ENCODE assay signal across 8 cellular contexts in the genomic region with DNA sequence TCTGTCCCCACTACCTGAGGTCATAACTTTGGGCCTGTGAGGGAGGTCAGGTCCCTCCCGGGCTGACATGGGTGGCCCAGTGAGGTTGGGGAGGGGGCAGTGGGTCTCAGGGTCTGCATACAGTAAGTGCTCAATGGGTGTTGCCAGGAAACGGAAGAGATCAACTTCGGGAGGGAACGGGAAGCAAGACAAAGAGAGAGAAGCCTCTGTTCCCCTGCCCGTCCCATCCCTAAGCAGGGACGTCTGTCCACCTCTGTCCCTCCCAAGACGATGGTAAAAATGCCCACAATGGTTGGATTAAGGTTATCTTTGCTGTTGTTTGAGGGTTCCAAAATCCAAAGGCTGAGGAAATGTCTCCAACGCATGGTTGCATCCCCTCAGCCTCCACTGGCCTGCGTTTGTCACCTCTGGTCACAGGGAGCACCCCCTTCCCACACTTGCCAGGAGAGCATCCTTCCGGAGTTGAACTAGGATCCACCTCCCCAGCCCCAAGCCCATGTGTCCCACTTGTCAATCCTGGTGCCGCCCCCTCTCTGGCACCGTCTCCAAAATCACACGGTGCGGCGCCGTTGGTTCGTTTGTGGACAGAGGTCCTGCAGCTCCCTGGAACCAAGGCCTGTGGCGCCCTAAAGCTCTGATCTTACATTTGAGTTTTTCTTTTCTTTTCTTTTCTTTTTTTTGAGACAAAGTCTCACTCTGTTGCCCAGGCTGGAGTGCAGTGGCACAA. TPM values are rescaled to one million over a fixed set of nuclear protein-coding genes. Genes with fewer than 3 reads are reported as not detected.
A peak's percentile ranks its signal among the peaks of the same experiment; 100 is the strongest.
DNase-seq lines count a peak whose midpoint lies in the region; ATAC-seq and TF ChIP-seq lines count a peak whose summit lies in the region.

No MANE protein-coding gene starts in this region.

- no peaks in the 10 kb centered on the region for H3K36me3 Mint-ChIP-seq in activated naive CD8-positive, alpha-beta T cell treated with anti-CD3 and anti-CD28 coated beads, Interleukin-2, amount 10 ng/mL, durations not matched to agents 7 days and 5 days
- no peaks in the 10 kb centered on the region for H3K36me3 Mint-ChIP-seq in immature natural killer cell
- peaks cover 6% of the 10 kb centered on the region for H3K36me3 Mint-ChIP-seq in stimulated activated effector memory CD8-positive, alpha-beta T cell treated with anti-CD3 and anti-CD28 coated beads, Interleukin-12 subunit alpha, Interleukin-12 subunit beta, amount 100 ng/mL, for 72 hours

- no peak for TF ChIP-seq CTCF in HL-60 (IDR thresholded peaks at IDR 0.05; ENCODE audit: insufficient read depth, low read length)

- no peaks in the 10 kb centered on the region for H3K9me3 Mint-ChIP-seq in activated naive CD8-positive, alpha-beta T cell treated with anti-CD3 and anti-CD28 coated beads, Interleukin-2, amount 10 ng/mL, durations not matched to agents 7 days and 5 days
- no peaks in the 10 kb centered on the region for H3K9me3 Mint-ChIP-seq in immature natural killer cell
- no peaks in the 10 kb centered on the region for H3K9me3 Mint-ChIP-seq in stimulated activated effector memory CD8-positive, alpha-beta T cell treated with anti-CD3 and anti-CD28 coated beads, Interleukin-12 subunit alpha, Interleukin-12 subunit beta, amount 100 ng/mL, for 72 hours

- DNase-seq in HL-60 (ENCODE audit: low read depth in 1 of 2, low spot score in 1 of 2) (no peak), immature natural killer cell (no peak), posterior cingulate gyrus (no peak)
- no peak for DNase-seq in activated naive CD8-positive, alpha-beta T cell treated with anti-CD3 and anti-CD28 coated beads, Interleukin-2, amount 10 ng/mL, durations not matched to agents 7 days and 5 days
- DNase-seq in stimulated activated effector memory CD8-positive, alpha-beta T cell treated with anti-CD3 and anti-CD28 coated beads, Interleukin-12 subunit alpha, Interleukin-12 subunit beta, amount 100 ng/mL, for 72 hours (ENCODE audit: low spot score in 2 of 2), result no peak

- intact Hi-C loops in posterior cingulate gyrus (cut with DNase I), result loop anchor here (5.0 kb wide), 1 partner anchor 46 kb away; no protein-coding TSS in a partner anchor

- H3K4me3 Mint-ChIP-seq in activated naive CD8-positive, alpha-beta T cell treated with anti-CD3 and anti-CD28 coated beads, Interleukin-2, amount 10 ng/mL, durations not matched to agents 7 days and 5 days, result peak overlapping the region; percentile 37
- H3K4me3 Mint-ChIP-seq in immature natural killer cell, result peak overlapping the region; percentile 21 to 57 (median 42)
- H3K4me3 Mint-ChIP-seq in stimulated activated effector memory CD8-positive, alpha-beta T cell treated with anti-CD3 and anti-CD28 coated beads, Interleukin-12 subunit alpha, Interleukin-12 subunit beta, amount 100 ng/mL, for 72 hours, result peak overlapping the region; percentile 65

- H3K27ac Mint-ChIP-seq in activated naive CD8-positive, alpha-beta T cell treated with anti-CD3 and anti-CD28 coated beads, Interleukin-2, amount 10 ng/mL, durations not matched to agents 7 days and 5 days, result no peak overlapping the region
- H3K27ac Mint-ChIP-seq in immature natural killer cell, result no peak overlapping the region
- no peak overlapping the region for H3K27ac Mint-ChIP-seq in stimulated activated effector memory CD8-positive, alpha-beta T cell treated with anti-CD3 and anti-CD28 coated beads, Interleukin-12 subunit alpha, Interleukin-12 subunit beta, amount 100 ng/mL, for 72 hours

- peak overlapping the region; percentile 23; the same call in 1 of the 2 replicates for H3K4me3 ChIP-seq in HL-60 (replicated peaks; ENCODE audit: insufficient read depth, low read length)

- ATAC-seq in activated naive CD8-positive, alpha-beta T cell treated with anti-CD3 and anti-CD28 coated beads, Interleukin-2, amount 10 ng/mL, durations not matched to agents 7 days and 5 days (ENCODE audit: low read depth), result no peak
- no peak for ATAC-seq in stimulated activated effector memory CD8-positive, alpha-beta T cell treated with anti-CD3 and anti-CD28 coated beads, Interleukin-12 subunit alpha, Interleukin-12 subunit beta, amount 100 ng/mL, for 72 hours
- ATAC-seq in HG03159 (IDR thresholded peaks at IDR 0.05; ENCODE audit: unreplicated experiment) (no peak), GM21717 (IDR thresholded peaks at IDR 0.05; ENCODE audit: unreplicated experiment) (no peak), GM21515 (IDR thresholded peaks at IDR 0.05; ENCODE audit: unreplicated experiment) (no peak)

- H3K27me3 Mint-ChIP-seq in activated naive CD8-positive, alpha-beta T cell treated with anti-CD3 and anti-CD28 coated beads, Interleukin-2, amount 10 ng/mL, durations not matched to agents 7 days and 5 days, result peaks cover 56% of the 10 kb centered on the region
- peaks cover 24 to 31% (median 26%) of the 10 kb centered on the region in 3 donors for H3K27me3 Mint-ChIP-seq in immature natural killer cell (ENCODE audit: low read depth in 3 of 3)

- H3K27me3 ChIP-seq in HL-60 (ENCODE audit: insufficient read depth, poor library complexity, severe bottlenecking), result peaks cover 3% of the 10 kb centered on the region

- POLR2A ChIA-PET in activated naive CD8-positive, alpha-beta T cell treated with anti-CD3 and anti-CD28 coated beads, Interleukin-2, amount 10 ng/mL, durations not matched to agents 7 days and 5 days (lab: Charles Lee), result no interaction called here

- peaks cover 5% of the 10 kb centered on the region for H3K4me1 Mint-ChIP-seq in activated naive CD8-positive, alpha-beta T cell treated with anti-CD3 and anti-CD28 coated beads, Interleukin-2, amount 10 ng/mL, durations not matched to agents 7 days and 5 days
- peaks cover 0 to 17% of the 10 kb centered on the region in 2 donors for H3K4me1 Mint-ChIP-seq in immature natural killer cell
- peaks cover 19% of the 10 kb centered on the region for H3K4me1 Mint-ChIP-seq in stimulated activated effector memory CD8-positive, alpha-beta T cell treated with anti-CD3 and anti-CD28 coated beads, Interleukin-12 subunit alpha, Interleukin-12 subunit beta, amount 100 ng/mL, for 72 hours

- H3K27ac ChIP-seq in HL-60 (replicated peaks), result no peak overlapping the region

RNA-seq across cellular contexts. Expression of a gene that starts 0.8 kb away (rescaled TPM):
- total RNA-seq in activated naive CD8-positive, alpha-beta T cell treated with anti-CD3 and anti-CD28 coated beads, Interleukin-2, amount 10 ng/mL, durations not matched to agents 7 days and 5 days, result 1 to 10 TPM in 1 of 2 experiments, under 1 TPM in 1; 0.67 to 1.1 TPM
- under 1 TPM in 1 of 3 donors, not detected in 2; 0.47 TPM for polyA plus RNA-seq in immature natural killer cell

RNA-seq across cellular contexts. Expression of a gene that starts 22.3 kb away (rescaled TPM):
- 10 to 100 TPM; 42.3 to 42.8 TPM for total RNA-seq in activated naive CD8-positive, alpha-beta T cell treated with anti-CD3 and anti-CD28 coated beads, Interleukin-2, amount 10 ng/mL, durations not matched to agents 7 days and 5 days
- polyA plus RNA-seq in immature natural killer cell, result 10 to 100 TPM; 33.1 to 54.2 (median 48.9) TPM

RNA-seq across cellular contexts. Expression of a gene that starts 22.6 kb away (rescaled TPM):
- 100 to 1,000 TPM; 209 to 213 TPM for total RNA-seq in activated naive CD8-positive, alpha-beta T cell treated with anti-CD3 and anti-CD28 coated beads, Interleukin-2, amount 10 ng/mL, durations not matched to agents 7 days and 5 days
- polyA plus RNA-seq in immature natural killer cell, result 100 to 1,000 TPM; 378 to 407 (median 401) TPM

RNA-seq across cellular contexts. Expression of a gene that starts 45.8 kb away (rescaled TPM):
- not detected for total RNA-seq in activated naive CD8-positive, alpha-beta T cell treated with anti-CD3 and anti-CD28 coated beads, Interleukin-2, amount 10 ng/mL, durations not matched to agents 7 days and 5 days
- polyA plus RNA-seq in immature natural killer cell, result not detected
